Comparison of ENCODE assay signal across 16 cellular contexts in the genomic region with DNA sequence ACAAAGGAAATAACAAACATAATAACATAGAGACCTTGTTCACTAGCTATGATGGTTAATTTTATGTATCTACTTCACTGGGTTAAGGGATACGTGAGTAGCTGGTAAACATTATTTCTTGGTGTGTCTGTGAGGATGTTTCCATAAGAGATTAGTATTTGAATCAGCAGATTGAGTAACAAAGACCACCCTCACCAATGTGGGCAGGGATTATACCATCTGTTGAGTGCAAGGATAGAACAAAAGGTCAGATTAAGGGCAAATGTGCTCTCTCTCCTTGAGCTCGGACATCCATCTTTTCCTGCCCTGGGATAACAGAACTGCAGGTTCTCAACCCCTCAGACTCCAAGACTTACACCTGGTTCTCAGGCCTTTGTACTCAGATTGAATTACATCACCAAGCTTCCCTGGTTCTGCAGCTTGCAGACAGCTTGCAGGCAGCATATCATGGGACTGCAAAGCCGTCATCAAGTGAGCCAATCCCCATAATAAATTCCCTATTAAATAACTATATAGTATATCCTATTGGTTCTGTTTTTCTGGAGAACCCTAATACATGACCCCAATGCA. TPM values are rescaled to one million over a fixed set of nuclear protein-coding genes. Genes with fewer than 3 reads are reported as not detected.
DNase-seq lines count a peak whose midpoint lies in the region; ATAC-seq and TF ChIP-seq lines count a peak whose summit lies in the region.
"Had no signal": no experiment of that assay in that cellular context is flagged by ENCODE, and none has a peak within 500 bp of the region (broad histone marks: within the 10 kb centered on the region; RNA-seq: fewer than 3 reads in every experiment).

No MANE protein-coding gene starts in this region.

- H3K27me3 ChIP-seq in neural progenitor cell = no peaks in the 10 kb centered on the region
- H3K27me3 ChIP-seq in gastroesophageal sphincter = no peaks in the 10 kb centered on the region
- H3K27me3 ChIP-seq: BLaER1 treated with 17β-estradiol and CSF1 and Interleukin-3, amounts not matched to agents 10 nM and 100 nM had no signal

- H3K9me3 Mint-ChIP-seq in WTC11 (no peaks in the 10 kb centered on the region), neural progenitor cell (peaks cover 8% of the 10 kb centered on the region), Calu3 (ENCODE audit: low read depth, unreplicated experiment) (no peaks in the 10 kb centered on the region)

- TF ChIP-seq POLR2A in gastroesophageal sphincter (IDR thresholded peaks at IDR 0.05) = no peak

- H3K9me3 ChIP-seq in neural progenitor cell (ENCODE audit: low read depth) (no peaks in the 10 kb centered on the region), gastroesophageal sphincter (no peaks in the 10 kb centered on the region)
- H3K9me3 ChIP-seq: BLaER1 treated with 17β-estradiol and CSF1 and Interleukin-3, amounts not matched to agents 10 nM and 100 nM had no signal

- no peak overlapping the region for H3K4me3 ChIP-seq in neural progenitor cell
- H3K4me3 ChIP-seq in gastroesophageal sphincter = no peak overlapping the region
- H3K4me3 ChIP-seq: BLaER1 treated with 17β-estradiol and CSF1 and Interleukin-3, amounts not matched to agents 10 nM and 100 nM; GM12878 had no signal

- no peak overlapping the region for H3K27ac ChIP-seq in neural progenitor cell
- no peak overlapping the region for H3K27ac ChIP-seq in gastroesophageal sphincter
- H3K27ac ChIP-seq: BLaER1 treated with 17β-estradiol and CSF1 and Interleukin-3, amounts not matched to agents 10 nM and 100 nM had no signal

- intact Hi-C loops in Calu3 (cut with micrococcal nuclease; ENCODE audit: unreplicated experiment) = no loop called here

- H3K36me3 Mint-ChIP-seq in WTC11 (no peaks in the 10 kb centered on the region), neural progenitor cell (peaks cover 5% of the 10 kb centered on the region), Calu3 (ENCODE audit: insufficient read depth, unreplicated experiment) (no peaks in the 10 kb centered on the region)
- H3K36me3 Mint-ChIP-seq: CD8-positive, alpha-beta memory T cell had no signal

- H3K4me1 ChIP-seq in neural progenitor cell (peaks cover 29% of the 10 kb centered on the region), gastroesophageal sphincter (peaks cover 0 to 18% (median 0%) of the 10 kb centered on the region in 3 donors)

- H2AFZ ChIP-seq in neural progenitor cell (replicated peaks) = no peak overlapping the region

- CTCF ChIA-PET in WTC11 (lab: Charles Lee) (interaction anchor here (1.2 to 2.3 kb wide), 3 partner anchors 9 to 68 kb away, joined by 4 to 13 read pairs (median 7); a partner anchor contains a TSS), Calu3 (lab: Charles Lee) (no interaction called here)

- no peak for TF ChIP-seq CTCF in WTC11 (IDR thresholded peaks at IDR 0.05)
- TF ChIP-seq CTCF in neural progenitor cell (IDR thresholded peaks at IDR 0.05) = no peak
- no peak for TF ChIP-seq CTCF in gastroesophageal sphincter (IDR thresholded peaks at IDR 0.05)
- TF ChIP-seq CTCF in Calu3 (IDR thresholded peaks at IDR 0.05; ENCODE audit: unreplicated experiment) = no peak

- no peak overlapping the region for H3K9ac ChIP-seq in neural progenitor cell
- H3K9ac ChIP-seq: BLaER1 treated with 17β-estradiol and CSF1 and Interleukin-3, amounts not matched to agents 10 nM and 100 nM had no signal

- H3K36me3 ChIP-seq in neural progenitor cell = no peaks in the 10 kb centered on the region
- no peaks in the 10 kb centered on the region for H3K36me3 ChIP-seq in gastroesophageal sphincter
- H3K36me3 ChIP-seq: BLaER1 treated with 17β-estradiol and CSF1 and Interleukin-3, amounts not matched to agents 10 nM and 100 nM had no signal

- no peak overlapping the region for H3K4me3 Mint-ChIP-seq in WTC11
- no peak overlapping the region for H3K4me3 Mint-ChIP-seq in neural progenitor cell
- H3K4me3 Mint-ChIP-seq in Calu3 (ENCODE audit: low read depth, unreplicated experiment) = no peak overlapping the region
- H3K4me3 Mint-ChIP-seq: CD8-positive, alpha-beta memory T cell had no signal

- H3K27ac Mint-ChIP-seq in WTC11 (no peak overlapping the region), neural progenitor cell (no peak overlapping the region), Calu3 (ENCODE audit: unreplicated experiment) (no peak overlapping the region)
- H3K27ac Mint-ChIP-seq: CD8-positive, alpha-beta memory T cell had no signal

- ATAC-seq in WTC11 (peak; percentile 62), gastroesophageal sphincter (no peak)
- ATAC-seq: GM12878, HCT116 had no signal

- DNase-seq in LHCN-M2 (ENCODE audit: low read depth) (peak; percentile 53), NCI-H2171 (lab: John Stamatoyannopoulos, UW) (peak; percentile 38), WTC11 (ENCODE audit: low spot score) (no peak), neural progenitor cell (ENCODE audit: low spot score) (peak; percentile 12), Calu3 (no peak)
- no peak for DNase-seq in activated naive CD4-positive, alpha-beta T cell (lab: John Stamatoyannopoulos, UW)
- DNase-seq: CD8-positive, alpha-beta memory T cell; GOT3; NCI-H1105; NCI-H2107; NCI-H446 treated with DMSO at 0.1 percent for 48 hours; NCI-H774 had no signal

- no peak for TF ChIP-seq EP300 in gastroesophageal sphincter (IDR thresholded peaks at IDR 0.05)

- H4K20me1 ChIP-seq in neural progenitor cell (ENCODE audit: low read depth) = peaks cover 21% of the 10 kb centered on the region
- H4K20me1 ChIP-seq: BLaER1 treated with 17β-estradiol and CSF1 and Interleukin-3, amounts not matched to agents 10 nM and 100 nM had no signal

- no peaks in the 10 kb centered on the region for H3F3A ChIP-seq in neural progenitor cell (ENCODE audit: low read depth)

- no peaks in the 10 kb centered on the region for H3K27me3 Mint-ChIP-seq in WTC11 (ENCODE audit: low read depth)
- no peaks in the 10 kb centered on the region for H3K27me3 Mint-ChIP-seq in neural progenitor cell (ENCODE audit: insufficient read depth, low read depth)
- no peaks in the 10 kb centered on the region for H3K27me3 Mint-ChIP-seq in Calu3 (ENCODE audit: unreplicated experiment)

- POLR2A ChIA-PET in WTC11 (lab: Charles Lee) = interaction anchor here (1.4 kb wide), 1 partner anchor 9 kb away, joined by 7 read pairs; a partner anchor contains a TSS

- no TSS peak for BruUV-seq in Calu3 (replicated peaks; lab: Mats Ljungman, UMichigan)

- peaks cover 73% of the 10 kb centered on the region for H3K79me2 ChIP-seq in neural progenitor cell (ENCODE audit: low read depth)

- WGBS in gastroesophageal sphincter (ENCODE audit: low coverage in 1 of 2), 2 donors = 80 to 94% methylated on average over 1 to 3 of the region's 3 CpGs

- no peak overlapping the region for H3K4me2 ChIP-seq in neural progenitor cell
- H3K4me2 ChIP-seq: BLaER1 treated with 17β-estradiol and CSF1 and Interleukin-3, amounts not matched to agents 10 nM and 100 nM had no signal

- peaks cover 19% of the 10 kb centered on the region for H3K4me1 Mint-ChIP-seq in WTC11
- H3K4me1 Mint-ChIP-seq in neural progenitor cell = peaks cover 3% of the 10 kb centered on the region
- no peaks in the 10 kb centered on the region for H3K4me1 Mint-ChIP-seq in Calu3 (ENCODE audit: low read depth, unreplicated experiment)
- H3K4me1 Mint-ChIP-seq: CD8-positive, alpha-beta memory T cell had no signal

TF ChIP-seq in WTC11, 78 proteins besides CTCF, POLR2A, EP300 and RAD21:
- TF ChIP-seq FOXP1 (CRISPR knock-in tag; IDR thresholded peaks at IDR 0.05; ENCODE audit: borderline replicate concordance) = no peak
- TF ChIP-seq, protein P1, sequence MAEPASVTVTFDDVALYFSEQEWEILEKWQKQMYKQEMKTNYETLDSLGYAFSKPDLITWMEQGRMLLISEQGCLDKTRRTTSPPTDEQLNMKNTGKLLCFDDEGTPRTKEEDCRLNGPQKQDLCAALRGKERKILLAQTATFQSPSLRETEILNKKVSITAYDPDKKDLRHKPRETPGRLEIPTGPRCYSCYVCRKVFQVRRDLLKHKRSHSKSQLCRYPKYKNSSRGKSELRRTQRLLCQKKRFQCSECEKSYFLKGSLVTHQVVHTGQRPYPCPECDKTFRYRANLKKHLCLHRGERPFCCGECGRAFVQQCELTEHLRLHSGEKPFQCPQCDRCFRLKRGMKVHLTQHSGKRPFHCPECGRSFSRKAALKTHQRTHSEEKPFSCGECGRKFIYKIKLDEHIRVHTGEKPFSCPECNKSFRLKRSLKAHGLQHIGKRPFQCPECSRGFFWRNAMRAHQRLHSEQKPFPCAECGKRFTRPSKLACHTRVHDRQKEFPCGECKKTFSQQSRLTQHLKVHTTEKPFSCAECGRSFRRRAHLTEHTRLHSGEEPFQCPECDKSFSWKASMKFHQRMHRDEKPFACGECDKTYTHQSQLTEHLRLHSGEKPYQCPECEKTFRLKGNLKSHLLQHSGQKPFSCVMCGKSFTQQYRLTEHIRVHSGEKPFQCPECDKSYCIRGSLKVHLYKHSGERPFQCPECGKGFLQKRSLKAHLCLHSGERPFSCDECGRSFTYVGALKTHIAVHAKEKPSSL (CRISPR knock-in tag; conservative IDR thresholded peaks at IDR 0.05) = no peak
- TF ChIP-seq ATF1 (CRISPR knock-in tag; IDR thresholded peaks at IDR 0.05) = no peak
- no peak for TF ChIP-seq HMGA2 (CRISPR knock-in tag; IDR thresholded peaks at IDR 0.05)
- TF ChIP-seq, protein P2, sequence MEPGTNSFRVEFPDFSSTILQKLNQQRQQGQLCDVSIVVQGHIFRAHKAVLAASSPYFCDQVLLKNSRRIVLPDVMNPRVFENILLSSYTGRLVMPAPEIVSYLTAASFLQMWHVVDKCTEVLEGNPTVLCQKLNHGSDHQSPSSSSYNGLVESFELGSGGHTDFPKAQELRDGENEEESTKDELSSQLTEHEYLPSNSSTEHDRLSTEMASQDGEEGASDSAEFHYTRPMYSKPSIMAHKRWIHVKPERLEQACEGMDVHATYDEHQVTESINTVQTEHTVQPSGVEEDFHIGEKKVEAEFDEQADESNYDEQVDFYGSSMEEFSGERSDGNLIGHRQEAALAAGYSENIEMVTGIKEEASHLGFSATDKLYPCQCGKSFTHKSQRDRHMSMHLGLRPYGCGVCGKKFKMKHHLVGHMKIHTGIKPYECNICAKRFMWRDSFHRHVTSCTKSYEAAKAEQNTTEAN (CRISPR knock-in tag; IDR thresholded peaks at IDR 0.05) = no peak
- TF ChIP-seq ZNF219 (CRISPR knock-in tag; IDR thresholded peaks at IDR 0.05; ENCODE audit: borderline replicate concordance) = no peak
- no peak for TF ChIP-seq SOX15 (CRISPR knock-in tag; IDR thresholded peaks at IDR 0.05)
- no peak for TF ChIP-seq TEAD4 (CRISPR knock-in tag; IDR thresholded peaks at IDR 0.05)
- TF ChIP-seq TP53 (CRISPR knock-in tag; IDR thresholded peaks at IDR 0.05) = no peak
- no peak for TF ChIP-seq GABPB1 (CRISPR knock-in tag; IDR thresholded peaks at IDR 0.05)
- TF ChIP-seq IRF2 (CRISPR knock-in tag; IDR thresholded peaks at IDR 0.05; ENCODE audit: borderline replicate concordance, low read depth) = no peak
- no peak for TF ChIP-seq ZNF423 (CRISPR knock-in tag; IDR thresholded peaks at IDR 0.05)

RNA-seq across cellular contexts. Expression of a gene that starts 9.2 kb away (rescaled TPM):
- 4.5 TPM in 2 replicates for total RNA-seq in LHCN-M2 (2014; rRNA removed)
- 1.6 TPM for polyA plus RNA-seq in LHCN-M2 (2012)
- 16.0 to 17.7 TPM (median 17.1 TPM) in 3 replicates for total RNA-seq in WTC11 (2021)
- total RNA-seq in neural progenitor cell (ENCODE audit: low replicate concordance) = 18.2 and 33.5 TPM in 2 replicates
- total RNA-seq in gastroesophageal sphincter = 10 to 100 TPM; 16.3 to 31.9 (median 16.4) TPM
- 7.1 and 15.7 TPM in 2 replicates for total RNA-seq in Calu3 (2022)
- total RNA-seq: GM12878 had no signal

Comparison
In these comparisons a context has a peak if more than half of its experiments do, and no peak if none do; other contexts are left out.
1. DNase-seq: peak in LHCN-M2 (single experiment), NCI-H2171 (single experiment) and neural progenitor cell (single experiment); none in WTC11 (single experiment), activated naive CD4-positive, alpha-beta T cell (0 of 4) and Calu3 (single experiment).